ENCODE assay signal across 28 cellular contexts in the genomic region with DNA sequence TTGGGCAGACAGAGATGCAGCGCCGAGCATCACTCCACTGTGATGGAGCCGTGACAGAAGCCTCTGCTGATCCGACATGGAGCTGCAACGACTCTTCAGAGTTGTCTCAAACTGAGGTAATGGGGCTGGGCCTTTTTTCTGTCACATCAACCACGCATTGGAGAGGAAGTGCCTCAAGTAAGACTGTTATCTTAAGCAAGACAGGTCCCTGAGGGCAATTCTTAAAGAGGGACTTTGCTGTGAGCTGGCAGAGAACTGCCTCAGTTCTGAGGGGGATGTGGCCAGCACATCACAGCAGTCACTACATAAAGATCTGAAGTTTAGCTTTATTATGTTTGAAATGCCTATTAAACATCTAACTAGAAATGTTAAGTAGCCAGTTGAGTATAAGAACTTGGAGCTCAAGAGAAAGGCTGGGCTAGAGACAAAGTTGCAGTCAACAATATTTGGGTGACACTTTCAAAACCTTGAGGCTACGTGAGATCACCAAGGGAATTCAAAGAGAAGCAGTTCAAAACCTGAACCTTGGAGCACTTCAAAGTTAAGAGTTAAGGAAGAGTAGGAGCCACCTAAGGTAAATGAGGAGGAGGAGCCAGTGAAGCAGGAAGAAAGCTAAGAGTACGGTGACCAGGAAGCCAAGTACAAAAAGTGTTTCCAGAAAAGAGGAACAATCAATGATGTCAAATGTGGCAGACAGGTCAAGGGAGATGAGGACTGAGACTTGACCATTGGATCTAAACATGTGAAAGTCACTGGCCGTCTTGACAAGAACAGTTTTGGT. TPM values are rescaled to one million over a fixed set of nuclear protein-coding genes. Genes with fewer than 3 reads are reported as not detected.
DNase-seq lines count a peak whose midpoint lies in the region; ATAC-seq, FAIRE-seq and TF ChIP-seq lines count a peak whose summit lies in the region.
"Had no signal": no experiment of that assay in that cellular context is flagged by ENCODE, and none has a peak within 500 bp of the region (broad histone marks: within the 10 kb centered on the region; RNA-seq: fewer than 3 reads in every experiment).

No MANE protein-coding gene starts in this region.

- DNase-seq in NB4 (ENCODE audit: low read depth) = peak; percentile 20
- DNase-seq in bronchial epithelial cell (ENCODE audit: low read depth) = no peak
- DNase-seq in trophoblast cell = peak; percentile 50 to 76
- DNase-seq in SHP77 (lab: John Stamatoyannopoulos, UW) = no peak
- no peak for DNase-seq in stimulated activated CD4-positive, alpha-beta T cell treated with anti-CD3 and anti-CD28 coated beads, Interleukin-4, amount 100 ng/mL, for 1 hour
- DNase-seq in activated naive CD4-positive, alpha-beta T cell treated with anti-CD3 and anti-CD28 coated beads for 36 hours = no peak
- DNase-seq: 8988T; ACHN; C1 segment of cervical spinal cord; CD4-positive, alpha-beta memory T cell; COR-L47; DMS53; HCEC 1CT; NCI-H1092 treated with DMSO at 0.1 percent for 48 hours; NCI-H1436; NCI-H187; NCI-H2081 treated with DMSO at 0.1 percent for 48 hours; NCI-H2171; NCI-H226; NCI-H510A; NCI-H69; SJCRH30 had no signal

- no peak overlapping the region for H2BK12ac ChIP-seq in trophoblast cell (ENCODE audit: low read length)

- no peak for TF ChIP-seq CTCF in NB4 (IDR thresholded peaks at IDR 0.05; ENCODE audit: low read depth, low read length)
- TF ChIP-seq CTCF in bronchial epithelial cell (IDR thresholded peaks at IDR 0.05; ENCODE audit: insufficient read depth, low read length, severe bottlenecking) = no peak

- H3K4me2 ChIP-seq in BLaER1 treated with 17β-estradiol and CSF1 and Interleukin-3, amounts not matched to agents 10 nM and 100 nM = peak overlapping the region in 8 of 11 experiments; percentile 20 to 52 (median 39); a peak in 14 of 22 replicates
- H3K4me2 ChIP-seq in trophoblast cell (ENCODE audit: low read length) = no peak overlapping the region
- H3K4me2 ChIP-seq: KMS-11 had no signal

- H4K8ac ChIP-seq in trophoblast cell (ENCODE audit: low read depth, low read length) = no peak overlapping the region

- CTCF ChIA-PET in activated naive CD4-positive, alpha-beta T cell treated with anti-CD3 and anti-CD28 coated beads for 36 hours (lab: Charles Lee) = interaction anchor here (0.8 kb wide), 1 partner anchor 129 kb away, joined by 3 read pairs; no protein-coding TSS in a partner anchor

- H4K91ac ChIP-seq in trophoblast cell (ENCODE audit: low read depth, low read length) = no peak overlapping the region

- no peaks in the 10 kb centered on the region; a peak in 1 of 22 replicates for H4K20me1 ChIP-seq in BLaER1 treated with 17β-estradiol and CSF1 and Interleukin-3, amounts not matched to agents 10 nM and 100 nM

- no peaks in the 10 kb centered on the region for H3K27me3 Mint-ChIP-seq in activated naive CD4-positive, alpha-beta T cell treated with anti-CD3 and anti-CD28 coated beads for 36 hours (ENCODE audit: low read depth)

- H3K27ac Mint-ChIP-seq in activated naive CD4-positive, alpha-beta T cell treated with anti-CD3 and anti-CD28 coated beads for 36 hours = no peak overlapping the region
- H3K27ac Mint-ChIP-seq: CD4-positive, alpha-beta memory T cell had no signal

- no peak overlapping the region for H3K23ac ChIP-seq in trophoblast cell (ENCODE audit: low read length)

- no peak overlapping the region for H2BK120ac ChIP-seq in trophoblast cell (ENCODE audit: insufficient read depth, low read length, poor library complexity)

- peaks cover 0 to 13% (median 10%) of the 10 kb centered on the region in 10 experiments; a peak in 14 of 20 replicates for H3K4me1 ChIP-seq in BLaER1 treated with 17β-estradiol and CSF1 and Interleukin-3, amounts not matched to agents 10 nM and 100 nM
- no peaks in the 10 kb centered on the region for H3K4me1 ChIP-seq in trophoblast cell (ENCODE audit: control insufficient read depth in 1 of 2, insufficient read depth in 2 of 2, low read length in 2 of 2)
- H3K4me1 ChIP-seq: SJCRH30 had no signal

- no peaks in the 10 kb centered on the region for H3K27me3 ChIP-seq in BLaER1 treated with 17β-estradiol and CSF1 and Interleukin-3, amounts not matched to agents 10 nM and 100 nM
- H3K27me3 ChIP-seq in bronchial epithelial cell (ENCODE audit: control insufficient read depth, insufficient read depth, low read length) = no peaks in the 10 kb centered on the region
- no peaks in the 10 kb centered on the region for H3K27me3 ChIP-seq in trophoblast cell (ENCODE audit: insufficient read depth, low read length)
- H3K27me3 ChIP-seq: SJCRH30 had no signal

- peak overlapping the region in 1 of 11 experiments; percentile 13; a peak in 3 of 22 replicates for H3K27ac ChIP-seq in BLaER1 treated with 17β-estradiol and CSF1 and Interleukin-3, amounts not matched to agents 10 nM and 100 nM
- H3K27ac ChIP-seq in trophoblast cell (ENCODE audit: low read depth, low read length) = no peak overlapping the region
- H3K27ac ChIP-seq: KMS-11, SJCRH30 had no signal

- no peak overlapping the region for H3K9ac ChIP-seq in BLaER1 treated with 17β-estradiol and CSF1 and Interleukin-3, amounts not matched to agents 10 nM and 100 nM
- no peak overlapping the region for H3K9ac ChIP-seq in trophoblast cell (ENCODE audit: low read length)
- H3K9ac ChIP-seq: KMS-11 had no signal

- H2AK5ac ChIP-seq in trophoblast cell (ENCODE audit: low read length) = no peak overlapping the region

- H3K36me3 Mint-ChIP-seq in activated naive CD4-positive, alpha-beta T cell treated with anti-CD3 and anti-CD28 coated beads for 36 hours (ENCODE audit: low read depth) = no peaks in the 10 kb centered on the region
- H3K36me3 Mint-ChIP-seq: CD4-positive, alpha-beta memory T cell had no signal

- no peak overlapping the region for H3K4me3 ChIP-seq in BLaER1 treated with 17β-estradiol and CSF1 and Interleukin-3, amounts not matched to agents 10 nM and 100 nM
- H3K4me3 ChIP-seq in NB4 (ENCODE audit: low read depth, low read length) (no peak overlapping the region), bronchial epithelial cell (ENCODE audit: low read depth, low read length) (no peak overlapping the region), trophoblast cell (ENCODE audit: low read depth, low read length) (no peak overlapping the region)
- H3K4me3 ChIP-seq: SJCRH30 had no signal

- no peak overlapping the region for H2BK5ac ChIP-seq in trophoblast cell (ENCODE audit: low read depth, low read length, poor library complexity)

- TF ChIP-seq POLR2A in NB4 (IDR thresholded peaks at IDR 0.05; ENCODE audit: extremely low read depth, insufficient read length) = no peak

- FAIRE-seq in bronchial epithelial cell (lab: Jason Lieb, UNC) = peak; percentile 62
- FAIRE-seq: G401.6, H1 had no signal

- H3K79me1 ChIP-seq in trophoblast cell (ENCODE audit: low read length) = no peaks in the 10 kb centered on the region

- WGBS in trophoblast cell (ENCODE audit: extremely low coverage, insufficient coverage, insufficient read length) = no CpG with 5 or more reads among the region's 9 CpGs

- H3K4me3 Mint-ChIP-seq in activated naive CD4-positive, alpha-beta T cell treated with anti-CD3 and anti-CD28 coated beads for 36 hours = no peak overlapping the region

- intact Hi-C loops in activated naive CD4-positive, alpha-beta T cell treated with anti-CD3 and anti-CD28 coated beads for 36 hours (cut with micrococcal nuclease) = no loop called here

- no peak overlapping the region for H2AFZ ChIP-seq in trophoblast cell (ENCODE audit: insufficient read depth, low read length, poor library complexity)

- no peak overlapping the region for H3K14ac ChIP-seq in trophoblast cell (ENCODE audit: low read length)

- no peak overlapping the region for H3K4ac ChIP-seq in trophoblast cell (ENCODE audit: low read depth, low read length)

- H3K9me3 Mint-ChIP-seq in activated naive CD4-positive, alpha-beta T cell treated with anti-CD3 and anti-CD28 coated beads for 36 hours = no peaks in the 10 kb centered on the region
- H3K9me3 Mint-ChIP-seq: CD4-positive, alpha-beta memory T cell had no signal

- no peaks in the 10 kb centered on the region for H3K79me2 ChIP-seq in trophoblast cell (ENCODE audit: control insufficient read depth, insufficient read depth, low read length, poor library complexity)

- no peaks in the 10 kb centered on the region for H3K36me3 ChIP-seq in BLaER1 treated with 17β-estradiol and CSF1 and Interleukin-3, amounts not matched to agents 10 nM and 100 nM
- H3K36me3 ChIP-seq in bronchial epithelial cell (ENCODE audit: control insufficient read depth, insufficient read depth, low read length) (no peaks in the 10 kb centered on the region), trophoblast cell (ENCODE audit: control insufficient read depth in 1 of 2, insufficient read depth in 2 of 2, low read length in 2 of 2) (no peaks in the 10 kb centered on the region)
- H3K36me3 ChIP-seq: SJCRH30 had no signal

- no peak overlapping the region for H4K12ac ChIP-seq in trophoblast cell (ENCODE audit: low read depth, low read length)

- no peak overlapping the region for H3K18ac ChIP-seq in trophoblast cell (ENCODE audit: low read length)

- no peaks in the 10 kb centered on the region for H3K4me1 Mint-ChIP-seq in activated naive CD4-positive, alpha-beta T cell treated with anti-CD3 and anti-CD28 coated beads for 36 hours (ENCODE audit: low read depth)
- H3K4me1 Mint-ChIP-seq: CD4-positive, alpha-beta memory T cell had no signal

- no peak for ATAC-seq in GM18867 (IDR thresholded peaks at IDR 0.05; ENCODE audit: unreplicated experiment)
- ATAC-seq: SK-N-SH treated with all-trans-retinoic acid at 6 μM for 48 hours had no signal

- H3K9me3 ChIP-seq in BLaER1 treated with 17β-estradiol and CSF1 and Interleukin-3, amounts not matched to agents 10 nM and 100 nM (replicated peaks in 1 of 11) = no peaks in the 10 kb centered on the region
- H3K9me3 ChIP-seq in trophoblast cell (ENCODE audit: insufficient read depth, low read depth, low read length) = no peaks in the 10 kb centered on the region
- H3K9me3 ChIP-seq: SJCRH30 had no signal

RNA-seq across cellular contexts. Expression of a gene that starts 54.2 kb away (rescaled TPM):
- total RNA-seq in bronchial epithelial cell = 1.8 TPM in 2 replicates
- 15.8 and 16.4 TPM in 2 replicates for polyA plus RNA-seq in trophoblast cell (2013)
- 10 to 100 TPM; 15.8 to 17.2 TPM for total RNA-seq in activated naive CD4-positive, alpha-beta T cell treated with anti-CD3 and anti-CD28 coated beads for 36 hours

Comparison
In these comparisons a context has a peak if more than half of its experiments do, and no peak if none do; other contexts are left out.
1. DNase-seq: peak in NB4 (single experiment) and trophoblast cell (2 of 2); none in bronchial epithelial cell (single experiment), SHP77 (0 of 2), stimulated activated CD4-positive, alpha-beta T cell treated with anti-CD3 and anti-CD28 coated beads, Interleukin-4, amount 100 ng/mL, for 1 hour (single experiment) and activated naive CD4-positive, alpha-beta T cell treated with anti-CD3 and anti-CD28 coated beads for 36 hours (single experiment).